8 cellular contexts compared by ENCODE assay signal in the genomic region with DNA sequence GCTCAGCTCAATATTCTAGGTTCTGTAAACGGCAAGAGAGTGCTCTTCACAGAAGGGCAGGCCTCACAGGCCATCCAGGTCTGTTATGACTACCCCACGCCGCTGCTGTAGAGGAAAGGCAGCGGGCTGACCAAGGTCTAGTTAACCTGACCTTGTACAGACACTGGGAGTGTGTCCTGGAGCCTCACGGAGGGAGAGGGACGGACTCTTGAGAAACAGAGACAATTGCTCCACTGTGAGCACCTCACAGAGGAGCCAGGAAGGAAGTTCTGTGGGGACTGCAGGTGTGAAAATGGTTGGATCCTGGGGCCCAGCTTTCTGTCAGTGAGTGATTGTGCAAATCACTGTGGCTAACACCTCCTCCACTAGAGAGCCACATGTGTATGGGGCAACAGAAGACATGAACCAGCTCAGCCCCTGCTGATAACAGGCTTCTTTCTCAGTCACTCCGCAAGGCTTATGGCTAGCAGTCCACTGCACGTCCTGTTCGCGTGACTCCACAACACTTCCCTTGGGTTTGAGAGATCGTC. TPM values are rescaled to one million over a fixed set of nuclear protein-coding genes. Genes with fewer than 3 reads are reported as not detected.
DNase-seq lines count a peak whose midpoint lies in the region; ATAC-seq lines count a peak whose summit lies in the region.

No MANE protein-coding gene starts in this region.

- DNase-seq in activated CD4-positive, CD25-positive, alpha-beta regulatory T cell (lab: John Stamatoyannopoulos, UW) = no peak
- peak; percentile 85 for DNase-seq in activated CD4-positive, alpha-beta T cell treated with anti-CD3 and anti-CD28 coated beads, Interleukin-2, amount 10 ng/mL, durations not matched to agents 24 days and 14 days
- DNase-seq in right cardiac atrium (no peak), A172 (ENCODE audit: low spot score) (no peak), NCI-H1048 (lab: John Stamatoyannopoulos, UW) (no peak)
- peak; percentile 67 for DNase-seq in stimulated activated naive CD8-positive, alpha-beta T cell treated with anti-CD3 and anti-CD28 coated beads, Interleukin-15, Interleukin-2, amounts not matched to agents 100 U/mL and 50 U/mL, for 24 hours

- no peak overlapping the region for H3K4me3 ChIP-seq in right cardiac atrium (ENCODE audit: low read length)

- H3K27ac ChIP-seq in right cardiac atrium (ENCODE audit: low read length) = no peak overlapping the region

- H3K9me3 ChIP-seq in right cardiac atrium (ENCODE audit: control insufficient read depth, low read length) = no peaks in the 10 kb centered on the region

- peak overlapping the region; percentile 51 for H3K4me3 Mint-ChIP-seq in activated CD4-positive, alpha-beta T cell treated with anti-CD3 and anti-CD28 coated beads, Interleukin-2, amount 10 ng/mL, durations not matched to agents 24 days and 14 days

- H3K4me1 ChIP-seq in right cardiac atrium (ENCODE audit: control insufficient read depth, insufficient read depth, low read length) = no peaks in the 10 kb centered on the region

- no peaks in the 10 kb centered on the region for H3K27me3 ChIP-seq in right cardiac atrium (ENCODE audit: control insufficient read depth, insufficient read depth)

- H3K9me3 Mint-ChIP-seq in activated CD4-positive, alpha-beta T cell treated with anti-CD3 and anti-CD28 coated beads, Interleukin-2, amount 10 ng/mL, durations not matched to agents 24 days and 14 days = no peaks in the 10 kb centered on the region

- WGBS in right cardiac atrium = 83% methylated on average over 11 of the region's 11 CpGs

- intact Hi-C loops in activated CD4-positive, alpha-beta T cell treated with anti-CD3 and anti-CD28 coated beads, Interleukin-2, amount 10 ng/mL, durations not matched to agents 24 days and 14 days (cut with micrococcal nuclease) = loop anchor here (1.0 kb wide), 1 partner anchor 32 kb away; the partner anchor contains the start of gene YPEL1
- intact Hi-C loops in right cardiac atrium (cut with DNase I) = no loop called here

- no peaks in the 10 kb centered on the region for H3K27me3 Mint-ChIP-seq in activated CD4-positive, alpha-beta T cell treated with anti-CD3 and anti-CD28 coated beads, Interleukin-2, amount 10 ng/mL, durations not matched to agents 24 days and 14 days

- ATAC-seq in activated CD4-positive, CD25-positive, alpha-beta regulatory T cell treated with anti-CD3 and anti-CD28 coated beads, Interleukin-2, amount 50 U/mL, for 24 hours = peak; percentile 71 to 77
- ATAC-seq in right cardiac atrium = peak; percentile 26 to 40
- peak; percentile 81 for ATAC-seq in stimulated activated naive CD8-positive, alpha-beta T cell treated with anti-CD3 and anti-CD28 coated beads, Interleukin-15, Interleukin-2, amounts not matched to agents 100 U/mL and 50 U/mL, for 24 hours
- ATAC-seq in GM19395 (IDR thresholded peaks at IDR 0.05; ENCODE audit: unreplicated experiment) = no peak

- H3K36me3 Mint-ChIP-seq in activated CD4-positive, alpha-beta T cell treated with anti-CD3 and anti-CD28 coated beads, Interleukin-2, amount 10 ng/mL, durations not matched to agents 24 days and 14 days (ENCODE audit: low read depth) = peaks cover 86% of the 10 kb centered on the region

- H3K27ac Mint-ChIP-seq in activated CD4-positive, alpha-beta T cell treated with anti-CD3 and anti-CD28 coated beads, Interleukin-2, amount 10 ng/mL, durations not matched to agents 24 days and 14 days = peak overlapping the region; percentile 84

- H3K4me1 Mint-ChIP-seq in activated CD4-positive, alpha-beta T cell treated with anti-CD3 and anti-CD28 coated beads, Interleukin-2, amount 10 ng/mL, durations not matched to agents 24 days and 14 days = peaks cover 60% of the 10 kb centered on the region

RNA-seq across cellular contexts. Expression of gene YPEL1, which starts 31.4 kb away (rescaled TPM):
- total RNA-seq in activated CD4-positive, alpha-beta T cell treated with anti-CD3 and anti-CD28 coated beads, Interleukin-2, amount 10 ng/mL, durations not matched to agents 24 days and 14 days = 0.61 and 1.3 TPM in 2 replicates
- 10 to 100 TPM in 1 of 4 donors, 1 to 10 TPM in 3; 4.7 to 12.5 (median 6.4) TPM for total RNA-seq in right cardiac atrium
- polyA plus RNA-seq in right cardiac atrium = 4.1 TPM
- total RNA-seq in A172 (2014; rRNA removed; shearing (Covaris generic)) = 0.67 and 2.7 TPM in 2 replicates

Comparison
In these comparisons a context has a peak if more than half of its experiments do, and no peak if none do; other contexts are left out.
1. DNase-seq: peak in activated CD4-positive, alpha-beta T cell treated with anti-CD3 and anti-CD28 coated beads, Interleukin-2, amount 10 ng/mL, durations not matched to agents 24 days and 14 days (single experiment) and stimulated activated naive CD8-positive, alpha-beta T cell treated with anti-CD3 and anti-CD28 coated beads, Interleukin-15, Interleukin-2, amounts not matched to agents 100 U/mL and 50 U/mL, for 24 hours (single experiment); none in activated CD4-positive, CD25-positive, alpha-beta regulatory T cell (0 of 4), right cardiac atrium (0 of 3), A172 (single experiment) and NCI-H1048 (single experiment).